Comparison of ENCODE assay signal across 9 cellular contexts in genomic region chr3:11846281-11847034, GRCh38. TPM values are rescaled to one million over a fixed set of nuclear protein-coding genes. Genes with fewer than 3 reads are reported as not detected.
DNase-seq lines count a peak whose midpoint lies in the region; ATAC-seq, FAIRE-seq and TF ChIP-seq lines count a peak whose summit lies in the region.
"Had no signal": no experiment of that assay in that cellular context is flagged by ENCODE, and none has a peak within 500 bp of the region (broad histone marks: within the 10 kb centered on the region; RNA-seq: fewer than 3 reads in every experiment).

TSS of gene TAMM41 (minus strand) at chr3:11846885. CDS start at chr3:11846636, 249 bp downstream.

- ATAC-seq in GM18909 (IDR thresholded peaks at IDR 0.05; ENCODE audit: poor library complexity, unreplicated experiment) (peak; percentile 100), HG03175 (IDR thresholded peaks at IDR 0.05; ENCODE audit: unreplicated experiment) (peak; percentile 100)
- peak; percentile 100 for ATAC-seq in activated CD4-positive, CD25-positive, alpha-beta regulatory T cell treated with anti-CD3 and anti-CD28 coated beads, Interleukin-2, amount 50 U/mL, for 24 hours

- DNase-seq in AG10803 (ENCODE audit: low read depth): peak; percentile 89
- DNase-seq in NCI-H345 (lab: John Stamatoyannopoulos, UW): peak; percentile 83
- peak; percentile 15 to 75 for DNase-seq in cerebellar nuclear complex (lab: John Stamatoyannopoulos, UW)
- DNase-seq in kidney: peak; percentile 97
- peak; percentile 96 for DNase-seq in stimulated activated CD4-positive, alpha-beta T cell treated with anti-CD3 and anti-CD28 coated beads, Interleukin-15, amount 100 ng/mL, for 24 hours

- no peak for FAIRE-seq in kidney (lab: Jason Lieb, UNC)
- FAIRE-seq: islet of Langerhans had no signal

- peaks cover 7 to 16% of the 10 kb centered on the region in 2 donors for H3K36me3 ChIP-seq in kidney (ENCODE audit: control insufficient read depth in 1 of 2, insufficient read depth in 2 of 2, low read length in 2 of 2)

- H3K9me3 ChIP-seq in kidney (ENCODE audit: control insufficient read depth in 1 of 2, low read length in 2 of 2): no peaks in the 10 kb centered on the region

- peak within 1 kb of the TSS; percentile 75 to 83 for H3K27ac ChIP-seq in kidney (ENCODE audit: low read depth in 2 of 2, low read length in 2 of 2)

- peak within 1 kb of the TSS; percentile 96 to 97 for H3K9ac ChIP-seq in kidney (ENCODE audit: low read length in 2 of 2)

- peak; percentile 79 for TF ChIP-seq CTCF in AG10803 (conservative IDR thresholded peaks at IDR 0.05; ENCODE audit: low read length)
- TF ChIP-seq CTCF in kidney (IDR thresholded peaks at IDR 0.05; ENCODE audit: borderline replicate concordance, extremely low read depth, insufficient read depth): peak; percentile 88

- intact Hi-C loops in kidney (cut with DNase I): no loop called here

- H3K4me3 ChIP-seq in AG10803 (ENCODE audit: low read length): peak within 1 kb of the TSS; percentile 100
- peak within 1 kb of the TSS; percentile 99 for H3K4me3 ChIP-seq in kidney (ENCODE audit: low read length in 2 of 2)

- H3K4me1 ChIP-seq in kidney (ENCODE audit: control insufficient read depth in 1 of 2, insufficient read depth in 1 of 2, low read depth in 1 of 2, low read length in 2 of 2): peaks cover 16 to 17% of the 10 kb centered on the region in 2 donors

RNA-seq across cellular contexts. Expression of gene TAMM41, which starts in this region (rescaled TPM):
- 19.4 TPM for total RNA-seq in kidney
- 10.3 TPM for polyA plus RNA-seq in kidney (ENCODE audit: insufficient read depth, low read depth, low replicate concordance)

Comparison
In these comparisons a context has a peak if more than half of its experiments do, and no peak if none do; other contexts are left out.
1. Peak in every context shown above with its lines: DNase-seq, ATAC-seq, H3K4me3 ChIP-seq and H3K27ac ChIP-seq.
2. DNase-seq: peak in every context shown above with its lines; median percentile 97 in kidney; 96 in stimulated activated CD4-positive, alpha-beta T cell treated with anti-CD3 and anti-CD28 coated beads, Interleukin-15, amount 100 ng/mL, for 24 hours; 89 in AG10803; 83 in NCI-H345; 45 in cerebellar nuclear complex.